In genomic region chr15:67164811-67165652, GRCh38 we compare ENCODE assay signal across 2 cellular contexts.
A peak's percentile ranks its signal among the peaks of the same experiment; 100 is the strongest.
TF ChIP-seq lines count a peak whose summit lies in the region.

No MANE protein-coding gene starts in this region.

TF ChIP-seq in H1, 55 proteins besides CTCF, POLR2A, EP300 and RAD21 (continued from another document and continues in another):
- TF ChIP-seq PHF8 (conservative IDR thresholded peaks at IDR 0.05; ENCODE audit: low read depth, low read length): no peak
- TF ChIP-seq BACH1 (IDR thresholded peaks at IDR 0.05; ENCODE audit: low read length): no peak
- no peak for TF ChIP-seq HDAC6 (IDR thresholded peaks at IDR 0.05; ENCODE audit: low read depth, low read length)
- TF ChIP-seq JUN (IDR thresholded peaks at IDR 0.05; ENCODE audit: low read depth, low read length): no peak
- TF ChIP-seq MAFK (IDR thresholded peaks at IDR 0.05; ENCODE audit: low read depth, low read length): no peak
- TF ChIP-seq RNF2 (IDR thresholded peaks at IDR 0.05; ENCODE audit: borderline replicate concordance, low read depth, low read length, missing control alignments, poor library complexity, severe bottlenecking): no peak
- no peak for TF ChIP-seq SRF (IDR thresholded peaks at IDR 0.05; ENCODE audit: low read depth, low read length)
- TF ChIP-seq HDAC2 (IDR thresholded peaks at IDR 0.05; ENCODE audit: borderline replicate concordance in 1 of 2, low read depth in 2 of 2, low read length in 2 of 2): no peak
- no peak for TF ChIP-seq KDM5A (IDR thresholded peaks at IDR 0.05; ENCODE audit: low read length)
- TF ChIP-seq SUZ12 (IDR thresholded peaks at IDR 0.05; ENCODE audit: low read length): no peak
- no peak for TF ChIP-seq TAF7 (optimal IDR thresholded peaks at IDR 0.05; ENCODE audit: borderline replicate concordance, low read depth, low read length)
- no peak for TF ChIP-seq CEBPB (IDR thresholded peaks at IDR 0.05; ENCODE audit: low read depth, low read length)
- TF ChIP-seq RBBP5 (IDR thresholded peaks at IDR 0.05; ENCODE audit: borderline replicate concordance, low read depth, low read length): no peak
- TF ChIP-seq CHD7 (IDR thresholded peaks at IDR 0.05; ENCODE audit: insufficient replicate concordance, low read length): peak; percentile 8
- TF ChIP-seq CTBP2 (IDR thresholded peaks at IDR 0.05; ENCODE audit: borderline replicate concordance, insufficient read depth, insufficient read length, low read length): peak; percentile 11
- no peak for TF ChIP-seq ASH2L (IDR thresholded peaks at IDR 0.05; ENCODE audit: low read length)
- TF ChIP-seq CBX8 (IDR thresholded peaks at IDR 0.05; ENCODE audit: borderline replicate concordance, low read depth, low read length): no peak
- TF ChIP-seq CREB1 (IDR thresholded peaks at IDR 0.05): no peak
- no peak for TF ChIP-seq KDM1A (IDR thresholded peaks at IDR 0.05; ENCODE audit: borderline replicate concordance, low read length)
- TF ChIP-seq BRCA1 (IDR thresholded peaks at IDR 0.05; ENCODE audit: low read depth, low read length): no peak
- TF ChIP-seq KDM4A (IDR thresholded peaks at IDR 0.05; ENCODE audit: low read depth, low read length, severe bottlenecking): no peak

TF ChIP-seq in HEK293T, 16 proteins besides CTCF, POLR2A, EP300 and RAD21 (continued from another document):
- TF ChIP-seq LEF1 (IDR thresholded peaks at IDR 0.05; ENCODE audit: borderline replicate concordance): no peak
- TF ChIP-seq SP1 (IDR thresholded peaks at IDR 0.05): no peak
- TF ChIP-seq PKNOX1 (IDR thresholded peaks at IDR 0.05): no peak
- no peak for TF ChIP-seq ARNT (IDR thresholded peaks at IDR 0.05)
- no peak for TF ChIP-seq HDGF (IDR thresholded peaks at IDR 0.05; ENCODE audit: borderline replicate concordance)
- no peak for TF ChIP-seq ZNF384 (IDR thresholded peaks at IDR 0.05)
- TF ChIP-seq L3MBTL2 (conservative IDR thresholded peaks at IDR 0.05): no peak
